Comparison of ENCODE assay signal across 1 cellular context in the genomic region with DNA sequence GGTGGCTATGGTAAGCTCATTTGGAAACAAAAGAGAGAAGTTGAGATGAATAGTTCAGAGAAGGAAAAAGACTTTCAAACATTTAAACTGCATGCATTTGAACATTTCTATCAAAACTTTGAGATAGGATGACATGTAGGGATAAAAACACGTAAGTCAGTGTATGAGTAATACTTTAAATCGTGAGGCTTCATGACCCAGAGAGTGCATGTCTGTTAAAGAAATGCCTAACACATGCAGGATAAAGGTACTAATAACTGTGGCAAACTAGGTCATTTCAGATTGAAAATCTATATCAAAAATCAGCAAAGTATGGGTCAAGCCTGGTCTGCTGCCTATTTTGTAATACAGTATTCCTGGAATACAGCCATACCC.
TF ChIP-seq lines count a peak whose summit lies in the region.

No MANE protein-coding gene starts in this region.

TF ChIP-seq in K562, 482 proteins besides CTCF, POLR2A, EP300 and RAD21:
- TF ChIP-seq, protein P1, sequence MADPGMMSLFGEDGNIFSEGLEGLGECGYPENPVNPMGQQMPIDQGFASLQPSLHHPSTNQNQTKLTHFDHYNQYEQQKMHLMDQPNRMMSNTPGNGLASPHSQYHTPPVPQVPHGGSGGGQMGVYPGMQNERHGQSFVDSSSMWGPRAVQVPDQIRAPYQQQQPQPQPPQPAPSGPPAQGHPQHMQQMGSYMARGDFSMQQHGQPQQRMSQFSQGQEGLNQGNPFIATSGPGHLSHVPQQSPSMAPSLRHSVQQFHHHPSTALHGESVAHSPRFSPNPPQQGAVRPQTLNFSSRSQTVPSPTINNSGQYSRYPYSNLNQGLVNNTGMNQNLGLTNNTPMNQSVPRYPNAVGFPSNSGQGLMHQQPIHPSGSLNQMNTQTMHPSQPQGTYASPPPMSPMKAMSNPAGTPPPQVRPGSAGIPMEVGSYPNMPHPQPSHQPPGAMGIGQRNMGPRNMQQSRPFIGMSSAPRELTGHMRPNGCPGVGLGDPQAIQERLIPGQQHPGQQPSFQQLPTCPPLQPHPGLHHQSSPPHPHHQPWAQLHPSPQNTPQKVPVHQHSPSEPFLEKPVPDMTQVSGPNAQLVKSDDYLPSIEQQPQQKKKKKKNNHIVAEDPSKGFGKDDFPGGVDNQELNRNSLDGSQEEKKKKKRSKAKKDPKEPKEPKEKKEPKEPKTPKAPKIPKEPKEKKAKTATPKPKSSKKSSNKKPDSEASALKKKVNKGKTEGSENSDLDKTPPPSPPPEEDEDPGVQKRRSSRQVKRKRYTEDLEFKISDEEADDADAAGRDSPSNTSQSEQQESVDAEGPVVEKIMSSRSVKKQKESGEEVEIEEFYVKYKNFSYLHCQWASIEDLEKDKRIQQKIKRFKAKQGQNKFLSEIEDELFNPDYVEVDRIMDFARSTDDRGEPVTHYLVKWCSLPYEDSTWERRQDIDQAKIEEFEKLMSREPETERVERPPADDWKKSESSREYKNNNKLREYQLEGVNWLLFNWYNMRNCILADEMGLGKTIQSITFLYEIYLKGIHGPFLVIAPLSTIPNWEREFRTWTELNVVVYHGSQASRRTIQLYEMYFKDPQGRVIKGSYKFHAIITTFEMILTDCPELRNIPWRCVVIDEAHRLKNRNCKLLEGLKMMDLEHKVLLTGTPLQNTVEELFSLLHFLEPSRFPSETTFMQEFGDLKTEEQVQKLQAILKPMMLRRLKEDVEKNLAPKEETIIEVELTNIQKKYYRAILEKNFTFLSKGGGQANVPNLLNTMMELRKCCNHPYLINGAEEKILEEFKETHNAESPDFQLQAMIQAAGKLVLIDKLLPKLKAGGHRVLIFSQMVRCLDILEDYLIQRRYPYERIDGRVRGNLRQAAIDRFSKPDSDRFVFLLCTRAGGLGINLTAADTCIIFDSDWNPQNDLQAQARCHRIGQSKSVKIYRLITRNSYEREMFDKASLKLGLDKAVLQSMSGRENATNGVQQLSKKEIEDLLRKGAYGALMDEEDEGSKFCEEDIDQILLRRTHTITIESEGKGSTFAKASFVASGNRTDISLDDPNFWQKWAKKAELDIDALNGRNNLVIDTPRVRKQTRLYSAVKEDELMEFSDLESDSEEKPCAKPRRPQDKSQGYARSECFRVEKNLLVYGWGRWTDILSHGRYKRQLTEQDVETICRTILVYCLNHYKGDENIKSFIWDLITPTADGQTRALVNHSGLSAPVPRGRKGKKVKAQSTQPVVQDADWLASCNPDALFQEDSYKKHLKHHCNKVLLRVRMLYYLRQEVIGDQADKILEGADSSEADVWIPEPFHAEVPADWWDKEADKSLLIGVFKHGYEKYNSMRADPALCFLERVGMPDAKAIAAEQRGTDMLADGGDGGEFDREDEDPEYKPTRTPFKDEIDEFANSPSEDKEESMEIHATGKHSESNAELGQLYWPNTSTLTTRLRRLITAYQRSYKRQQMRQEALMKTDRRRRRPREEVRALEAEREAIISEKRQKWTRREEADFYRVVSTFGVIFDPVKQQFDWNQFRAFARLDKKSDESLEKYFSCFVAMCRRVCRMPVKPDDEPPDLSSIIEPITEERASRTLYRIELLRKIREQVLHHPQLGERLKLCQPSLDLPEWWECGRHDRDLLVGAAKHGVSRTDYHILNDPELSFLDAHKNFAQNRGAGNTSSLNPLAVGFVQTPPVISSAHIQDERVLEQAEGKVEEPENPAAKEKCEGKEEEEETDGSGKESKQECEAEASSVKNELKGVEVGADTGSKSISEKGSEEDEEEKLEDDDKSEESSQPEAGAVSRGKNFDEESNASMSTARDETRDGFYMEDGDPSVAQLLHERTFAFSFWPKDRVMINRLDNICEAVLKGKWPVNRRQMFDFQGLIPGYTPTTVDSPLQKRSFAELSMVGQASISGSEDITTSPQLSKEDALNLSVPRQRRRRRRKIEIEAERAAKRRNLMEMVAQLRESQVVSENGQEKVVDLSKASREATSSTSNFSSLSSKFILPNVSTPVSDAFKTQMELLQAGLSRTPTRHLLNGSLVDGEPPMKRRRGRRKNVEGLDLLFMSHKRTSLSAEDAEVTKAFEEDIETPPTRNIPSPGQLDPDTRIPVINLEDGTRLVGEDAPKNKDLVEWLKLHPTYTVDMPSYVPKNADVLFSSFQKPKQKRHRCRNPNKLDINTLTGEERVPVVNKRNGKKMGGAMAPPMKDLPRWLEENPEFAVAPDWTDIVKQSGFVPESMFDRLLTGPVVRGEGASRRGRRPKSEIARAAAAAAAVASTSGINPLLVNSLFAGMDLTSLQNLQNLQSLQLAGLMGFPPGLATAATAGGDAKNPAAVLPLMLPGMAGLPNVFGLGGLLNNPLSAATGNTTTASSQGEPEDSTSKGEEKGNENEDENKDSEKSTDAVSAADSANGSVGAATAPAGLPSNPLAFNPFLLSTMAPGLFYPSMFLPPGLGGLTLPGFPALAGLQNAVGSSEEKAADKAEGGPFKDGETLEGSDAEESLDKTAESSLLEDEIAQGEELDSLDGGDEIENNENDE (IDR thresholded peaks at IDR 0.05; ENCODE audit: low read depth, low read length) = no peak
- no peak for TF ChIP-seq MEF2D (tag; conservative IDR thresholded peaks at IDR 0.05; ENCODE audit: low read depth)
- no peak for TF ChIP-seq FOSL1 (tag; conservative IDR thresholded peaks at IDR 0.05)
- TF ChIP-seq ZNF41 (CRISPR knock-in tag; conservative IDR thresholded peaks at IDR 0.05) = no peak
- no peak for TF ChIP-seq FOXJ2 (tag; IDR thresholded peaks at IDR 0.05)
- TF ChIP-seq ZNF280B (CRISPR knock-in tag; IDR thresholded peaks at IDR 0.05) = no peak
- no peak for TF ChIP-seq ATF1 (CRISPR knock-in tag; IDR thresholded peaks at IDR 0.05)
- no peak for TF ChIP-seq ATF1 (tag; IDR thresholded peaks at IDR 0.05)
- no peak for TF ChIP-seq PBX2 (CRISPR knock-in tag; IDR thresholded peaks at IDR 0.05; ENCODE audit: low read depth)
- no peak for TF ChIP-seq PBX2 (tag; conservative IDR thresholded peaks at IDR 0.05; ENCODE audit: low read depth)
- no peak for TF ChIP-seq E2F8 (IDR thresholded peaks at IDR 0.05; ENCODE audit: low read depth, partially characterized antibody)
- no peak for TF ChIP-seq RNF219 (CRISPR knock-in tag; IDR thresholded peaks at IDR 0.05)
- no peak for TF ChIP-seq GATAD2B (IDR thresholded peaks at IDR 0.05; ENCODE audit: borderline replicate concordance)
- TF ChIP-seq, protein P2, sequence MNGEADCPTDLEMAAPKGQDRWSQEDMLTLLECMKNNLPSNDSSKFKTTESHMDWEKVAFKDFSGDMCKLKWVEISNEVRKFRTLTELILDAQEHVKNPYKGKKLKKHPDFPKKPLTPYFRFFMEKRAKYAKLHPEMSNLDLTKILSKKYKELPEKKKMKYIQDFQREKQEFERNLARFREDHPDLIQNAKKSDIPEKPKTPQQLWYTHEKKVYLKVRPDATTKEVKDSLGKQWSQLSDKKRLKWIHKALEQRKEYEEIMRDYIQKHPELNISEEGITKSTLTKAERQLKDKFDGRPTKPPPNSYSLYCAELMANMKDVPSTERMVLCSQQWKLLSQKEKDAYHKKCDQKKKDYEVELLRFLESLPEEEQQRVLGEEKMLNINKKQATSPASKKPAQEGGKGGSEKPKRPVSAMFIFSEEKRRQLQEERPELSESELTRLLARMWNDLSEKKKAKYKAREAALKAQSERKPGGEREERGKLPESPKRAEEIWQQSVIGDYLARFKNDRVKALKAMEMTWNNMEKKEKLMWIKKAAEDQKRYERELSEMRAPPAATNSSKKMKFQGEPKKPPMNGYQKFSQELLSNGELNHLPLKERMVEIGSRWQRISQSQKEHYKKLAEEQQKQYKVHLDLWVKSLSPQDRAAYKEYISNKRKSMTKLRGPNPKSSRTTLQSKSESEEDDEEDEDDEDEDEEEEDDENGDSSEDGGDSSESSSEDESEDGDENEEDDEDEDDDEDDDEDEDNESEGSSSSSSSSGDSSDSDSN (IDR thresholded peaks at IDR 0.05; ENCODE audit: borderline replicate concordance in 1 of 2, low read depth in 2 of 2, low read length in 2 of 2) = no peak
- no peak for TF ChIP-seq SRSF1 (IDR thresholded peaks at IDR 0.05; ENCODE audit: low read depth, low read length)
- TF ChIP-seq PHTF2 (CRISPR knock-in tag; IDR thresholded peaks at IDR 0.05) = no peak
- no peak for TF ChIP-seq KLF13 (tag; IDR thresholded peaks at IDR 0.05; ENCODE audit: borderline replicate concordance, low read depth)
- TF ChIP-seq SOX6 (IDR thresholded peaks at IDR 0.05) = no peak
- TF ChIP-seq MCM3 (IDR thresholded peaks at IDR 0.05) = no peak
- no peak for TF ChIP-seq RUNX1 (IDR thresholded peaks at IDR 0.05; ENCODE audit: low read depth)
